In genomic region chr17:66398617-66399016, GRCh38 we compare ENCODE assay signal across 1 cellular context.
TF ChIP-seq lines count a peak whose summit lies in the region.

No MANE protein-coding gene starts in this region.

TF ChIP-seq in SK-N-SH treated with all-trans-retinoic acid at 6 μM for 48 hours, 23 proteins besides CTCF, POLR2A, EP300 and RAD21 (continued from another document):
- peak; percentile 49; the same call in 1 of the 2 replicates for TF ChIP-seq ISL1 (CRISPR knock-in tag; IDR thresholded peaks at IDR 0.05)
- TF ChIP-seq PPARA (CRISPR knock-in tag; IDR thresholded peaks at IDR 0.05; ENCODE audit: borderline replicate concordance): no peak
